In genomic region chr7:101137651-101138148, GRCh38 we compare ENCODE assay signal across 9 cellular contexts. TPM values are rescaled to one million over a fixed set of nuclear protein-coding genes. Genes with fewer than 3 reads are reported as not detected.
A peak's percentile ranks its signal among the peaks of the same experiment; 100 is the strongest.
DNase-seq lines count a peak whose midpoint lies in the region; ATAC-seq, FAIRE-seq and TF ChIP-seq lines count a peak whose summit lies in the region.
"Had no signal": no experiment of that assay in that cellular context is flagged by ENCODE, and none has a peak within 500 bp of the region (broad histone marks: within the 10 kb centered on the region; RNA-seq: fewer than 3 reads in every experiment).

No MANE protein-coding gene starts in this region.

- CTCF ChIA-PET in A549 (lab: Yijun Ruan, JAX) = interaction anchor here (0.8 to 32.8 kb wide), 14 partner anchors 8 to 248 kb away, joined by 3 to 600 read pairs (median 6); partner anchors contain the start of genes AP1S1, SERPINE1, TRIM56 and VGF

- DNase-seq in A549 (ENCODE audit: low read depth in 1 of 2, low spot score in 1 of 2) (no peak), NB4 (ENCODE audit: low read depth) (no peak), chondrocyte (ENCODE audit: low spot score) (no peak), NCI-H1694 treated with DMSO at 0.1 percent for 48 hours (lab: John Stamatoyannopoulos, UW) (no peak), kidney glomerular epithelial cell (lab: John Stamatoyannopoulos, UW) (no peak), NCI-H1417 treated with DMSO at 0.1 percent for 48 hours (lab: John Stamatoyannopoulos, UW) (no peak), NCI-H774 (lab: John Stamatoyannopoulos, UW) (no peak)

- TF ChIP-seq EP300 in A549 (IDR thresholded peaks at IDR 0.05) = no peak

- peak; percentile 5 to 7; a peak in 4 of 6 replicates for ATAC-seq in A549

- H3K36me3 Mint-ChIP-seq in chondrocyte (ENCODE audit: low read depth) = peaks cover 46% of the 10 kb centered on the region

- peak overlapping the region; percentile 69 for H3K4me2 ChIP-seq in A549

- FAIRE-seq in A549 (lab: Jason Lieb, UNC) = no peak

- no peak for TF ChIP-seq CTCF in A549 (IDR thresholded peaks at IDR 0.05)
- no peak for TF ChIP-seq CTCF in NB4 (IDR thresholded peaks at IDR 0.05; ENCODE audit: low read depth, low read length)
- no peak for TF ChIP-seq CTCF in chondrocyte (IDR thresholded peaks at IDR 0.05)

- no peaks in the 10 kb centered on the region for H3K27me3 Mint-ChIP-seq in chondrocyte (ENCODE audit: low read depth)

- H3K4me3 ChIP-seq in A549 (peak overlapping the region; percentile 3; the same call in 1 of the 3 replicates), NB4 (ENCODE audit: low read depth, low read length) (peak overlapping the region; percentile 29), muscle layer of duodenum (ENCODE audit: low read depth in 1 of 2, low read length in 2 of 2) (no peak overlapping the region)

- no peaks in the 10 kb centered on the region for H3K27me3 ChIP-seq in muscle layer of duodenum (ENCODE audit: low read depth, low read length)

- TF ChIP-seq RAD21 in A549 (conservative IDR thresholded peaks at IDR 0.05 in 1 of 2, IDR thresholded peaks at IDR 0.05 in 1 of 2) = no peak

- H3K4me1 Mint-ChIP-seq in chondrocyte (ENCODE audit: low read depth) = peaks cover 70% of the 10 kb centered on the region

- peak overlapping the region; percentile 99 for H3K27ac Mint-ChIP-seq in chondrocyte (ENCODE audit: unreplicated experiment)
- H3K27ac Mint-ChIP-seq: CD4-positive, alpha-beta T cell had no signal

- H3K9me3 ChIP-seq in A549 (no peaks in the 10 kb centered on the region), muscle layer of duodenum (ENCODE audit: control insufficient read depth in 1 of 2, low read length in 2 of 2) (no peaks in the 10 kb centered on the region)

- POLR2A ChIA-PET in A549 (lab: Yijun Ruan, JAX) = interaction anchor here (2.7 to 3.2 kb wide), 2 partner anchors 10 to 38 kb away, joined by 10 to 24 read pairs; partner anchors contain the start of gene SERPINE1

- TF ChIP-seq POLR2A in A549 (IDR thresholded peaks at IDR 0.05; ENCODE audit: low read length) (no peak), NB4 (IDR thresholded peaks at IDR 0.05; ENCODE audit: extremely low read depth, insufficient read length) (no peak)

- WGBS in A549 (ENCODE audit: missing lambda C conversion rate) = 62% methylated on average over 8 of the region's 8 CpGs

- peaks cover 3 to 6% of the 10 kb centered on the region in 2 donors for H3K36me3 ChIP-seq in muscle layer of duodenum (ENCODE audit: control insufficient read depth in 1 of 2, insufficient read depth in 2 of 2, low read length in 2 of 2)

- H3K4me1 ChIP-seq in A549 (peaks cover 64% of the 10 kb centered on the region), muscle layer of duodenum (ENCODE audit: control insufficient read depth in 1 of 2, insufficient read depth in 2 of 2, low read length in 2 of 2) (peaks cover 0 to 11% of the 10 kb centered on the region in 2 donors)

- H3K9me3 Mint-ChIP-seq in chondrocyte (ENCODE audit: low read depth) = no peaks in the 10 kb centered on the region
- H3K9me3 Mint-ChIP-seq: CD4-positive, alpha-beta T cell had no signal

- H3K27ac ChIP-seq in A549 (peak overlapping the region; percentile 79 to 88), muscle layer of duodenum (ENCODE audit: low read length) (peak overlapping the region; percentile 74)

- peak overlapping the region; percentile 43 for H3K4me3 Mint-ChIP-seq in chondrocyte (ENCODE audit: unreplicated experiment)

TF ChIP-seq in A549, 52 proteins besides CTCF, POLR2A, EP300 and RAD21:
- TF ChIP-seq REST (IDR thresholded peaks at IDR 0.05) (no peak), USF2 (IDR thresholded peaks at IDR 0.05) (0 out of 2 replicates have a peak, but pooled peaks have one; percentile 32), FOXS1 (CRISPR knock-in tag; IDR thresholded peaks at IDR 0.05) (no peak), HOXB13 (CRISPR knock-in tag; IDR thresholded peaks at IDR 0.05; ENCODE audit: low read depth) (no peak), POLR2AphosphoS2 (conservative IDR thresholded peaks at IDR 0.05; ENCODE audit: low read length) (peak; percentile 37; the same call in 1 of the 2 replicates), JUN (IDR thresholded peaks at IDR 0.05) (no peak), SMC3 (IDR thresholded peaks at IDR 0.05) (no peak), FOSL2 (IDR thresholded peaks at IDR 0.05) (no peak), FOSL2 (CRISPR knock-in tag; IDR thresholded peaks at IDR 0.05) (no peak)

RNA-seq across cellular contexts. Expression of gene SERPINE1, which starts 10.8 kb away (rescaled TPM):
- polyA plus RNA-seq in A549 (2011; rRNA removed) = 300 and 355 TPM in 2 replicates
- 315 and 419 TPM in 2 replicates for polyA plus RNA-seq in A549 (2012; cell fraction: cytosol; rRNA removed)
- polyA plus RNA-seq in A549 (2012; cell fraction: nucleus; rRNA removed) = 684 and 700 TPM in 2 replicates
- 286 to 399 TPM (median 346 TPM) in 3 replicates for polyA plus RNA-seq in A549 (2017; fragmentation: RNase III; extraction: RNeasy Plus Mini Kit Qiagen cat#74134 plus additional on column Dnase treatment)
- polyA minus RNA-seq in A549 (2011; rRNA and poly(A)+ RNA removed) = 377 and 382 TPM in 2 replicates
- 794 to 1,203 TPM (median 1,180 TPM) in 3 replicates for total RNA-seq in chondrocyte

RNA-seq across cellular contexts. Expression of gene AP1S1, which starts 16.6 kb away (rescaled TPM):
- polyA plus RNA-seq in A549 (2011; rRNA removed) (107 and 128 TPM in 2 replicates), A549 (2017; fragmentation: RNase III; extraction: RNeasy Plus Mini Kit Qiagen cat#74134 plus additional on column Dnase treatment) (181 to 187 TPM (median 182 TPM) in 3 replicates)
- polyA plus RNA-seq in A549 (2012; cell fraction: cytosol; rRNA removed) = 163 and 166 TPM in 2 replicates
- polyA plus RNA-seq in A549 (2012; cell fraction: nucleus; rRNA removed) = 79.8 and 104 TPM in 2 replicates
- 48.5 and 54.1 TPM in 2 replicates for polyA minus RNA-seq in A549 (2011; rRNA and poly(A)+ RNA removed)
- total RNA-seq in chondrocyte = 55.9 to 60.5 TPM (median 60.4 TPM) in 3 replicates

RNA-seq across cellular contexts. Expression of gene VGF, which starts 27.7 kb away (rescaled TPM):
- 0.16 and 0.21 TPM in 2 replicates for polyA plus RNA-seq in A549 (2011; rRNA removed)
- 0.42 and 0.73 TPM in 2 replicates for polyA plus RNA-seq in A549 (2012; cell fraction: cytosol; rRNA removed)
- polyA plus RNA-seq in A549 (2012; cell fraction: nucleus; rRNA removed) = 0.97 and 1.7 TPM in 2 replicates
- polyA plus RNA-seq in A549 (2017; fragmentation: RNase III; extraction: RNeasy Plus Mini Kit Qiagen cat#74134 plus additional on column Dnase treatment) = 1.4 to 2.7 TPM (median 2.0 TPM) in 3 replicates
- polyA minus RNA-seq in A549 (2011; rRNA and poly(A)+ RNA removed) = 0.17 TPM in 1 of 2 replicates, not detected in the other
- total RNA-seq in chondrocyte = 0.22 to 0.26 TPM in 2 of 3 replicates, not detected in the other
- total RNA-seq: CD4-positive, alpha-beta T cell had no signal

RNA-seq across cellular contexts. Expression of gene NAT16, which starts 42.4 kb away (rescaled TPM):
- polyA plus RNA-seq in A549 (2011; rRNA removed) (0.03 and 0.05 TPM in 2 replicates), A549 (2017; fragmentation: RNase III; extraction: RNeasy Plus Mini Kit Qiagen cat#74134 plus additional on column Dnase treatment) (0.07 to 0.12 TPM in 2 of 3 replicates, not detected in the other)
- 0.03 and 0.04 TPM in 2 replicates for polyA plus RNA-seq in A549 (2012; cell fraction: cytosol; rRNA removed)
- 0.09 and 0.18 TPM in 2 replicates for polyA plus RNA-seq in A549 (2012; cell fraction: nucleus; rRNA removed)
- polyA minus RNA-seq in A549 (2011; rRNA and poly(A)+ RNA removed) = not detected in 2 replicates
- not detected in 3 replicates for total RNA-seq in chondrocyte
- total RNA-seq: CD4-positive, alpha-beta T cell had no signal

RNA-seq across cellular contexts. Expression of gene TRIM56, which starts 52.4 kb away (rescaled TPM):
- polyA plus RNA-seq in A549 (2011; rRNA removed) (3.9 and 5.2 TPM in 2 replicates), A549 (2017; fragmentation: RNase III; extraction: RNeasy Plus Mini Kit Qiagen cat#74134 plus additional on column Dnase treatment) (15.6 to 17.8 TPM (median 16.5 TPM) in 3 replicates)
- polyA plus RNA-seq in A549 (2012; cell fraction: cytosol; rRNA removed) = 3.2 and 4.2 TPM in 2 replicates
- polyA plus RNA-seq in A549 (2012; cell fraction: nucleus; rRNA removed) = 8.2 and 9.8 TPM in 2 replicates
- polyA minus RNA-seq in A549 (2011; rRNA and poly(A)+ RNA removed) = 8.1 and 14.2 TPM in 2 replicates
- 26.1 to 35.7 TPM (median 30.4 TPM) in 3 replicates for total RNA-seq in chondrocyte

Comparison
In these comparisons a context has a peak if more than half of its experiments do, and no peak if none do; other contexts are left out.
1. H3K4me3 ChIP-seq: peak in A549 (single experiment) and NB4 (single experiment); none in muscle layer of duodenum (0 of 2).